15 cellular contexts compared by ENCODE assay signal in the genomic region with DNA sequence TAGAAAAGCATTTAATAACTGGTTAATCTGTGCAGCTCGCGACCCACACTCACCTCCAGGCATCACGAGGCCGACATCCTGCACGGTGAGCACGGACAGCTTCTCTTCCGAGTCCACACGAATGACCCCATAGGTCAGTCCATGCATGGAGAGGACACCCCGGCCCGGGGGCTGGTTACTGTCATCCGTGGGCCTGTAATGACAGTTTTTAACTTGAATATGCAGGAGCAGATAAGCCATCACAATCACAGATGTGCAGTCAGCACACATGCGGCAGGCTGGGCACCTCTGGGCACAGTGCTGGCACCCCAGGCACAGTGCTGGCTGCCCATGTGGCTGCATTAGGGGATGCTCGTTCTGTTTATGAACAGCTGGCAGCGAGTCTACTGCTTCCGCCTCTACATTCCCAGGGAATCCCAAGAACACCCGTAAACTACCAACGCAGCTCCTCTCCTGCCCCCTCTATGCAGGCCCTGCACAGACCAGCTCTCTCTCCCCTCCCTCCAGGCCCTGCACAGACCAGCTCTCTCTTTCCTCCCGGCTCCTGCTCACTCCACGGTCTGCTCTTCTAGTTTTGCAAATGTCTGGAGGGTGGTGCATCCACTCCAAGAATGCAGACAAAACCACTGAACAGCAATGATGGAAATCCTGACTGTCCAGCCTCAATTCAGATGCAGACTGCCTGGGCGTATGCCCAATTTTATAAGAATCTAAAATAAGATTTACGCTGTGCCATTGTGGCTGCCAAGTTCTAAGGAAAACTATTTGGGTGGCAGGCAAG.
DNase-seq lines count a peak whose midpoint lies in the region; ATAC-seq and TF ChIP-seq lines count a peak whose summit lies in the region.
"Had no signal": no experiment of that assay in that cellular context is flagged by ENCODE, and none has a peak within 500 bp of the region (broad histone marks: within the 10 kb centered on the region; RNA-seq: fewer than 3 reads in every experiment).

No MANE protein-coding gene starts in this region.

- H3K36me3 Mint-ChIP-seq in activated T-helper 17 cell treated with anti-CD3 and anti-CD28 coated beads, Interleukin-2, amount 50 U/mL, for 72 hours (ENCODE audit: low read depth): no peaks in the 10 kb centered on the region
- H3K36me3 Mint-ChIP-seq: activated CD4-positive, alpha-beta memory T cell treated with anti-CD3 and anti-CD28 coated beads for 36 hours; natural killer cell had no signal

- H3K9me3 ChIP-seq in heart right ventricle: no peaks in the 10 kb centered on the region

- TF ChIP-seq CTCF in astrocyte of the spinal cord (IDR thresholded peaks at IDR 0.05; ENCODE audit: low read depth, low read length) (no peak), heart right ventricle (IDR thresholded peaks at IDR 0.05) (no peak)

- no peaks in the 10 kb centered on the region for H3K4me1 Mint-ChIP-seq in activated T-helper 17 cell treated with anti-CD3 and anti-CD28 coated beads, Interleukin-2, amount 50 U/mL, for 72 hours
- H3K4me1 Mint-ChIP-seq: natural killer cell had no signal

- in situ Hi-C loops in astrocyte of the spinal cord (cut with HindIII; ENCODE audit: low sequenced_read_pairs): no loop called here

- intact Hi-C loops in heart right ventricle (cut with DNase I): no loop called here

- peak in 6 of 8 donors; percentile 24 to 66 (median 48) for ATAC-seq in heart right ventricle
- ATAC-seq in activated T-helper 17 cell treated with anti-CD3 and anti-CD28 coated beads, Interleukin-2, amount 50 U/mL, for 72 hours (replicated peaks): no peak
- ATAC-seq: CD8-positive, alpha-beta T cell; natural killer cell had no signal

- no peaks in the 10 kb centered on the region for H3K27me3 Mint-ChIP-seq in activated T-helper 17 cell treated with anti-CD3 and anti-CD28 coated beads, Interleukin-2, amount 50 U/mL, for 72 hours
- H3K27me3 Mint-ChIP-seq: activated CD4-positive, alpha-beta memory T cell treated with anti-CD3 and anti-CD28 coated beads for 36 hours; activated naive CD4-positive, alpha-beta T cell treated with anti-CD3 and anti-CD28 coated beads, Interleukin-2, amount 50 U/mL, for 24 hours had no signal

- no peaks in the 10 kb centered on the region for H3K9me3 Mint-ChIP-seq in activated T-helper 17 cell treated with anti-CD3 and anti-CD28 coated beads, Interleukin-2, amount 50 U/mL, for 72 hours
- H3K9me3 Mint-ChIP-seq: activated CD4-positive, alpha-beta memory T cell treated with anti-CD3 and anti-CD28 coated beads for 36 hours; activated naive CD4-positive, alpha-beta T cell treated with anti-CD3 and anti-CD28 coated beads, Interleukin-2, amount 50 U/mL, for 24 hours; CD8-positive, alpha-beta T cell; natural killer cell had no signal

- no peak overlapping the region for H3K27ac Mint-ChIP-seq in activated T-helper 17 cell treated with anti-CD3 and anti-CD28 coated beads, Interleukin-2, amount 50 U/mL, for 72 hours
- H3K27ac Mint-ChIP-seq: activated CD4-positive, alpha-beta memory T cell treated with anti-CD3 and anti-CD28 coated beads for 36 hours; activated naive CD4-positive, alpha-beta T cell treated with anti-CD3 and anti-CD28 coated beads, Interleukin-2, amount 50 U/mL, for 24 hours; CD8-positive, alpha-beta T cell; natural killer cell had no signal

- no peaks in the 10 kb centered on the region for H3K27me3 ChIP-seq in heart right ventricle

- DNase-seq in EH (ENCODE audit: low read depth): peak; percentile 77
- DNase-seq in astrocyte of the spinal cord (ENCODE audit: low read depth, low spot score): peak; percentile 94
- no peak for DNase-seq in heart right ventricle
- DNase-seq in retina: peak; percentile 53
- DNase-seq in HT-29 (ENCODE audit: low spot score): no peak
- DNase-seq in globus pallidus (ENCODE audit: low spot score): no peak
- no peak for DNase-seq in activated CD4-positive, alpha-beta T cell treated with anti-CD3 and anti-CD28 coated beads for 4 hours
- DNase-seq: activated CD4-positive, alpha-beta memory T cell treated with anti-CD3 and anti-CD28 coated beads for 36 hours; CD8-positive, alpha-beta T cell; effector CD8-positive, alpha-beta T cell; natural killer cell; T-helper 1 cell had no signal

- peaks cover 0 to 54% (median 33%) of the 10 kb centered on the region in 9 donors for H3K36me3 ChIP-seq in heart right ventricle

- no peak overlapping the region for H3K4me3 Mint-ChIP-seq in activated T-helper 17 cell treated with anti-CD3 and anti-CD28 coated beads, Interleukin-2, amount 50 U/mL, for 72 hours
- H3K4me3 Mint-ChIP-seq: activated CD4-positive, alpha-beta memory T cell treated with anti-CD3 and anti-CD28 coated beads for 36 hours; activated naive CD4-positive, alpha-beta T cell treated with anti-CD3 and anti-CD28 coated beads, Interleukin-2, amount 50 U/mL, for 24 hours; CD8-positive, alpha-beta T cell; natural killer cell had no signal

- WGBS in heart right ventricle, 2 donors: 63 to 75% methylated on average over 21 of the region's 21 CpGs

- H3K4me3 ChIP-seq in astrocyte of the spinal cord (ENCODE audit: low read depth, low read length) (no peak overlapping the region), heart right ventricle (no peak overlapping the region)

- no peak overlapping the region for H3K27ac ChIP-seq in heart right ventricle
- H3K27ac ChIP-seq: HL-60 had no signal

- H3K4me1 ChIP-seq in heart right ventricle: peaks cover 0 to 30% (median 15%) of the 10 kb centered on the region in 9 donors

Comparison
In these comparisons a context has a peak if more than half of its experiments do, and no peak if none do; other contexts are left out.
1. DNase-seq: peak in EH (single experiment), astrocyte of the spinal cord (single experiment) and retina (single experiment); none in heart right ventricle (0 of 2), HT-29 (single experiment), globus pallidus (single experiment) and activated CD4-positive, alpha-beta T cell treated with anti-CD3 and anti-CD28 coated beads for 4 hours (0 of 2).